ENCODE assay signal across 21 cellular contexts in genomic region chrX:103678199-103678993, GRCh38. TPM values are rescaled to one million over a fixed set of nuclear protein-coding genes. Genes with fewer than 3 reads are reported as not detected.
DNase-seq lines count a peak whose midpoint lies in the region; FAIRE-seq lines count a peak whose summit lies in the region.
"Had no signal": no experiment of that assay in that cellular context is flagged by ENCODE, and none has a peak within 500 bp of the region (broad histone marks: within the 10 kb centered on the region; RNA-seq: fewer than 3 reads in every experiment).

No MANE protein-coding gene starts in this region.

- DNase-seq in A172 (ENCODE audit: low spot score) (peak; percentile 18), EH (ENCODE audit: low read depth) (peak; percentile 83), RCC 7860 (ENCODE audit: low spot score) (no peak), fibroblast of peridontal ligament (ENCODE audit: extremely low read depth) (peak; percentile 42), NCI-H2171 (lab: John Stamatoyannopoulos, UW) (no peak), NCI-H187 (lab: John Stamatoyannopoulos, UW) (no peak), COR-L47 (lab: John Stamatoyannopoulos, UW) (no peak), frontal cortex (ENCODE audit: low spot score in 2 of 2) (no peak)
- DNase-seq: brain microvascular endothelial cell; CD4-positive, alpha-beta memory T cell; naive B cell; NCI-H1436; NCI-H69; occipital lobe; Right ventricle myocardium superior; T-cell; testis had no signal

- FAIRE-seq in RCC 7860 (lab: Jason Lieb, UNC) = peak; percentile 36
- FAIRE-seq in frontal cortex (lab: Jason Lieb, UNC) = no peak
- FAIRE-seq: TTC549 had no signal

RNA-seq across cellular contexts. Expression of gene MORF4L2, which starts 8.1 kb away (rescaled TPM):
- 347 and 427 TPM in 2 replicates for total RNA-seq in A172 (2014; rRNA removed; shearing (Covaris generic))
- total RNA-seq in frontal cortex = 425 TPM

RNA-seq across cellular contexts. Expression of gene TMEM31, which starts 32.3 kb away (rescaled TPM):
- total RNA-seq in A172 (2014; rRNA removed; shearing (Covaris generic)) = not detected in 2 replicates
- total RNA-seq in frontal cortex = not detected
- total RNA-seq: activated T-helper 1 cell treated with anti-CD3 and anti-CD28 coated beads, Interleukin-12 subunit alpha, Interleukin-12 subunit beta, Interleukin-2, Interleukin-4 antibody, amounts not matched to agents 30 ng/mL and 10 ng/mL and 1 ng/mL, durations not matched to agents 14 hours and 24 hours and 36 hours; CD4-positive, alpha-beta memory T cell; kidney epithelial cell; occipital lobe; right atrium auricular region; Right ventricle myocardium superior; T-cell had no signal

RNA-seq across cellular contexts. Expression of gene TCEAL1, which starts 49.6 kb away (rescaled TPM):
- total RNA-seq in A172 (2014; rRNA removed; shearing (Covaris generic)) = 26.3 and 43.2 TPM in 2 replicates
- total RNA-seq in frontal cortex = 57.5 TPM

Comparison
In these comparisons a context has a peak if more than half of its experiments do, and no peak if none do; other contexts are left out.
1. DNase-seq: peak in A172 (single experiment), EH (single experiment) and fibroblast of peridontal ligament (single experiment); none in RCC 7860 (single experiment), NCI-H2171 (single experiment), NCI-H187 (0 of 2), COR-L47 (single experiment) and frontal cortex (0 of 2).